In the genomic region with DNA sequence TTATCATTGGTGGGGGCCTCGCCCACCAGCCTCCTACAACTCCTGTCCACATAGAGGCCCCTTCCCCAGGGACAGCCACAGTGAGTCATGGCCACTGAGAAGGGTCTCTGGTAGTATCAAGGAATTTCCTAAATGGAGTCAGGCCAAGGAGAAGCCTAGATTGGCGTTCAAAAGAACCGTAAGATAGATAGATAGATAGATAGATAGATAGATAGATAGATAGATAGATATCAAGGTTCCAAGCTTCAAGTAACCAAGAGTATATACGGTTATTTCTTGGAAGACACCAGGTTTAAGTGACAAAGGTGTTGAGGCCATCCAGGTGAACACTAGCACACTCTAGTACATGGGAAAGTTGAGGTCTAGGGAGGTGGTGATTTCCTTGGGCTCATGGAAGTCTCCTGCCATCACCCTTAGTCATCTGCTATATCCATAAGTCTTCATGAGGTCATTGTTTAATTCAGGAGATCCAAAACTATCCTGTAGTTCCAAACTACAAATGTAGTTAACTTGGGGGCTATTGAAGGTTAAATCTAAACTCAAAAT, we compare ENCODE assay signal across 12 cellular contexts.
A peak's percentile ranks its signal among the peaks of the same experiment; 100 is the strongest.
DNase-seq lines count a peak whose midpoint lies in the region; ATAC-seq and TF ChIP-seq lines count a peak whose summit lies in the region.
"Had no signal": no experiment of that assay in that cellular context is flagged by ENCODE, and none has a peak within 500 bp of the region (broad histone marks: within the 10 kb centered on the region; RNA-seq: fewer than 3 reads in every experiment).

No MANE protein-coding gene starts in this region.

- ATAC-seq in SK-N-SH treated with all-trans-retinoic acid at 6 μM for 48 hours: peak; percentile 48

- no peaks in the 10 kb centered on the region for H3K36me3 Mint-ChIP-seq in nephron progenitor cell (ENCODE audit: low read depth)

- DNase-seq in fibroblast of lung (ENCODE audit: low read depth in 2 of 2) (no peak), nephron progenitor cell (no peak), DMS79 treated with DMSO at 0.1 percent for 48 hours (lab: John Stamatoyannopoulos, UW) (no peak), SIG-M5 (lab: John Stamatoyannopoulos, UW) (no peak), AG20443 (ENCODE audit: low spot score) (no peak)
- DNase-seq: activated B cell treated with CpG ODN at 0.5 μM for 24 hours, KG1, NCI-H2081 treated with DMSO at 0.1 percent for 48 hours, OCI-M1 had no signal

- H3K36me3 ChIP-seq in fibroblast of lung (ENCODE audit: control insufficient read depth, insufficient read depth, low read length) (no peaks in the 10 kb centered on the region), urinary bladder (ENCODE audit: insufficient read depth) (no peaks in the 10 kb centered on the region)

- WGBS in urinary bladder: 82% methylated on average over 4 of the region's 4 CpGs

- peak overlapping the region; percentile 98 for H3K27ac Mint-ChIP-seq in nephron progenitor cell
- H3K27ac Mint-ChIP-seq: activated B cell treated with CpG ODN at 0.5 μM for 24 hours had no signal

- no peaks in the 10 kb centered on the region for H3K27me3 ChIP-seq in fibroblast of lung (ENCODE audit: control insufficient read depth, insufficient read depth, low read length)
- H3K27me3 ChIP-seq: neutrophil had no signal

- H3K27ac ChIP-seq in fibroblast of lung (ENCODE audit: insufficient read depth, low read length) (peak overlapping the region; percentile 93), urinary bladder (ENCODE audit: low read depth) (peak overlapping the region; percentile 81)
- H3K27ac ChIP-seq: neutrophil had no signal

- H3K4me2 ChIP-seq in fibroblast of lung (ENCODE audit: extremely low read depth, insufficient read depth, low read length): peak overlapping the region; percentile 70

- no peak overlapping the region for H3K4me3 Mint-ChIP-seq in nephron progenitor cell
- H3K4me3 Mint-ChIP-seq: activated B cell treated with CpG ODN at 0.5 μM for 24 hours had no signal

- peaks cover 43% of the 10 kb centered on the region for H3K4me1 ChIP-seq in fibroblast of lung (ENCODE audit: control insufficient read depth, extremely low read depth, insufficient read depth, low read length)
- no peaks in the 10 kb centered on the region for H3K4me1 ChIP-seq in urinary bladder (ENCODE audit: insufficient read depth)

- H3K9me3 ChIP-seq in fibroblast of lung (ENCODE audit: control insufficient read depth, insufficient read depth, low read depth, low read length): no peaks in the 10 kb centered on the region
- H3K9me3 ChIP-seq: neutrophil had no signal

- TF ChIP-seq CTCF in fibroblast of lung (conservative IDR thresholded peaks at IDR 0.05 in 1 of 2, IDR thresholded peaks at IDR 0.05 in 1 of 2; ENCODE audit: low read depth in 1 of 2, low read length in 2 of 2): no peak
- TF ChIP-seq CTCF in nephron progenitor cell (IDR thresholded peaks at IDR 0.05): no peak

- peaks cover 59% of the 10 kb centered on the region for H3K4me1 Mint-ChIP-seq in nephron progenitor cell

- no peak overlapping the region for H2AFZ ChIP-seq in fibroblast of lung (ENCODE audit: low read length)

- H3K4me3 ChIP-seq in fibroblast of lung (replicated peaks in 1 of 4; ENCODE audit: control extremely low read depth in 1 of 4, insufficient read depth in 1 of 4, low read depth in 3 of 4, low read length in 4 of 4) (no peak overlapping the region), urinary bladder (ENCODE audit: low read depth, low read length) (no peak overlapping the region)

- no peaks in the 10 kb centered on the region for H3K9me3 Mint-ChIP-seq in nephron progenitor cell
- H3K9me3 Mint-ChIP-seq: activated B cell treated with CpG ODN at 0.5 μM for 24 hours had no signal

- no peaks in the 10 kb centered on the region for H4K20me1 ChIP-seq in fibroblast of lung (ENCODE audit: control insufficient read depth, extremely low read depth, insufficient read depth, low read length)

- no peak overlapping the region for H3K9ac ChIP-seq in fibroblast of lung (ENCODE audit: insufficient read depth, low read length)

- no peaks in the 10 kb centered on the region for H3K79me2 ChIP-seq in fibroblast of lung (ENCODE audit: control insufficient read depth, insufficient read depth, low read length)

- peaks cover 2% of the 10 kb centered on the region for H3K27me3 Mint-ChIP-seq in nephron progenitor cell (ENCODE audit: low read depth, poor library complexity)
- H3K27me3 Mint-ChIP-seq: activated B cell treated with CpG ODN at 0.5 μM for 24 hours had no signal

TF ChIP-seq in SK-N-SH treated with all-trans-retinoic acid at 6 μM for 48 hours, 23 proteins besides CTCF, POLR2A, EP300 and RAD21:
- peak; percentile 85; the same call in 1 of the 2 replicates for TF ChIP-seq OSR1 (CRISPR knock-in tag; IDR thresholded peaks at IDR 0.05)
- TF ChIP-seq PPARA (CRISPR knock-in tag; IDR thresholded peaks at IDR 0.05; ENCODE audit: borderline replicate concordance): no peak
TF ChIP-seq in SK-N-SH treated with all-trans-retinoic acid at 6 μM for 48 hours: peak in this region for 1.
